Comparison of ENCODE assay signal across 25 cellular contexts in genomic region chr2:120142528-120143261, GRCh38.
"Had no signal": no experiment of that assay in that cellular context is flagged by ENCODE, and none has a peak within 500 bp of the region (broad histone marks: within the 10 kb centered on the region; RNA-seq: fewer than 3 reads in every experiment).

No MANE protein-coding gene starts in this region.

- H3K36me3 ChIP-seq: MG63, Peyer's patch, SJSA1 had no signal

- DNase-seq: IMR-90, Karpas-422, KG1, MG63, NCI-H1092, NCI-H1105 treated with DMSO at 0.1 percent for 48 hours, NCI-H1417 treated with DMSO at 0.1 percent for 48 hours, NCI-H146, NCI-H1694 treated with DMSO at 0.1 percent for 48 hours, NCI-H1930, NCI-H2081, NCI-H2107, NCI-H2227 treated with DMSO at 0.1 percent for 48 hours, NCI-H446, NCI-H510A, NCI-H524 treated with DMSO at 0.1 percent for 48 hours, NCI-H69, NCI-H774, OCI-M1, PC-9, Peyer's patch, SHP77 treated with DMSO at 0.1 percent for 48 hours had no signal

- H3K27me3 ChIP-seq: MG63, Peyer's patch, SJSA1 had no signal

- H2AFZ ChIP-seq: PC-9 had no signal

- ATAC-seq: Right ventricle myocardium inferior had no signal

- H3K4me3 ChIP-seq: MG63, PC-9, Peyer's patch, SJSA1, SK-N-MC had no signal

- H3K9me3 ChIP-seq: MG63, Peyer's patch, SJSA1 had no signal

- H3K27ac ChIP-seq: PC-9, Peyer's patch, SJSA1, SK-N-MC had no signal

- H3K4me1 ChIP-seq: Peyer's patch, SJSA1 had no signal

- H3K4me2 ChIP-seq: PC-9 had no signal
